ENCODE assay signal across 1 cellular context in genomic region chr20:58407201-58407873, GRCh38.
TF ChIP-seq lines count a peak whose summit lies in the region.

No MANE protein-coding gene starts in this region.

TF ChIP-seq in K562, 482 proteins besides CTCF, POLR2A, EP300 and RAD21 (continued from another document and continues in another):
- TF ChIP-seq USF1 (CRISPR knock-in tag; IDR thresholded peaks at IDR 0.05) (no peak), ARID3A (IDR thresholded peaks at IDR 0.05; ENCODE audit: borderline replicate concordance, low read depth, low read length) (peak; percentile 61; the same call in 1 of the 2 replicates), RAD51 (IDR thresholded peaks at IDR 0.05; ENCODE audit: borderline replicate concordance, low read depth) (no peak), KAT7 (CRISPR knock-in tag; IDR thresholded peaks at IDR 0.05; ENCODE audit: borderline replicate concordance) (no peak), ZNF717 (CRISPR knock-in tag; IDR thresholded peaks at IDR 0.05) (no peak), CBX3 (IDR thresholded peaks at IDR 0.05; ENCODE audit: borderline replicate concordance in 1 of 2, low read length in 2 of 2) (no peak), HNRNPH1 (optimal IDR thresholded peaks at IDR 0.05; ENCODE audit: low read depth, low read length) (no peak), TRIM25 (IDR thresholded peaks at IDR 0.05; ENCODE audit: borderline replicate concordance) (no peak), CREM (IDR thresholded peaks at IDR 0.05; ENCODE audit: low read depth) (no peak), SMARCB1 (IDR thresholded peaks at IDR 0.05; ENCODE audit: insufficient read length, low read depth) (no peak), BACH1 (tag; IDR thresholded peaks at IDR 0.05) (peak; percentile 59; the same call in 1 of the 2 replicates), DPF2 (IDR thresholded peaks at IDR 0.05) (peak; percentile 67), JUNB (CRISPR knock-in tag; conservative IDR thresholded peaks at IDR 0.05) (no peak), CXXC5 (CRISPR knock-in tag; IDR thresholded peaks at IDR 0.05) (no peak), TAF15 (IDR thresholded peaks at IDR 0.05; ENCODE audit: low read depth, low read length) (no peak), NCOA6 (IDR thresholded peaks at IDR 0.05) (no peak), IRF9 (tag; IDR thresholded peaks at IDR 0.05) (no peak), MCM7 (IDR thresholded peaks at IDR 0.05) (no peak), NBN (IDR thresholded peaks at IDR 0.05; ENCODE audit: low read depth) (no peak), ZNF384 (IDR thresholded peaks at IDR 0.05; ENCODE audit: low read depth, low read length) (peak; percentile 97), PRMT5 (CRISPR knock-in tag; IDR thresholded peaks at IDR 0.05) (no peak), MAFG (tag; conservative IDR thresholded peaks at IDR 0.05) (peak; percentile 90), TAF1 (IDR thresholded peaks at IDR 0.05; ENCODE audit: control insufficient read depth, extremely low read depth, insufficient read depth, low read length, severe bottlenecking) (no peak), MYC (IDR thresholded peaks at IDR 0.05; ENCODE audit: low read depth, low read length) (no peak), MYC (CRISPR knock-in tag; IDR thresholded peaks at IDR 0.05; ENCODE audit: borderline replicate concordance, low read depth) (no peak), CC2D1A (IDR thresholded peaks at IDR 0.05) (no peak), PHTF2 (CRISPR knock-in tag; IDR thresholded peaks at IDR 0.05) (no peak), PBX2 (CRISPR knock-in tag; IDR thresholded peaks at IDR 0.05; ENCODE audit: low read depth) (no peak), PBX2 (tag; conservative IDR thresholded peaks at IDR 0.05; ENCODE audit: low read depth) (peak; percentile 87), SMARCE1 (IDR thresholded peaks at IDR 0.05) (0 out of 2 replicates have a peak, but pooled peaks have one; percentile 19), CHD2 (IDR thresholded peaks at IDR 0.05; ENCODE audit: low read depth, low read length) (no peak), ZC3H11A (IDR thresholded peaks at IDR 0.05; ENCODE audit: low read depth, low read length) (no peak), SRSF3 (IDR thresholded peaks at IDR 0.05; ENCODE audit: insufficient read depth, low read length) (no peak), TEAD4 (IDR thresholded peaks at IDR 0.05; ENCODE audit: low read length) (no peak), TEAD4 (CRISPR knock-in tag; IDR thresholded peaks at IDR 0.05; ENCODE audit: borderline replicate concordance) (no peak), MAFK (IDR thresholded peaks at IDR 0.05; ENCODE audit: low read length) (peak; percentile 71; the same call in 1 of the 2 replicates), CLOCK (CRISPR knock-in tag; IDR thresholded peaks at IDR 0.05; ENCODE audit: borderline replicate concordance) (no peak), FOXA1 (IDR thresholded peaks at IDR 0.05; ENCODE audit: borderline replicate concordance) (no peak), ETV5 (CRISPR knock-in tag; IDR thresholded peaks at IDR 0.05; ENCODE audit: low read depth) (no peak), SAP30 (IDR thresholded peaks at IDR 0.05; ENCODE audit: borderline replicate concordance, insufficient read depth, low read depth, low read length, poor library complexity, severe bottlenecking) (no peak), USF2 (CRISPR knock-in tag; IDR thresholded peaks at IDR 0.05) (no peak), NR1H2 (CRISPR knock-in tag; IDR thresholded peaks at IDR 0.05) (no peak), ARID1B (IDR thresholded peaks at IDR 0.05) (peak; percentile 49)
- TF ChIP-seq, protein P1, sequence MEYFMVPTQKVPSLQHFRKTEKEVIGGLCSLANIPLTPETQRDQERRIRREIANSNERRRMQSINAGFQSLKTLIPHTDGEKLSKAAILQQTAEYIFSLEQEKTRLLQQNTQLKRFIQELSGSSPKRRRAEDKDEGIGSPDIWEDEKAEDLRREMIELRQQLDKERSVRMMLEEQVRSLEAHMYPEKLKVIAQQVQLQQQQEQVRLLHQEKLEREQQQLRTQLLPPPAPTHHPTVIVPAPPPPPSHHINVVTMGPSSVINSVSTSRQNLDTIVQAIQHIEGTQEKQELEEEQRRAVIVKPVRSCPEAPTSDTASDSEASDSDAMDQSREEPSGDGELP (CRISPR knock-in tag; IDR thresholded peaks at IDR 0.05; ENCODE audit: borderline replicate concordance): no peak
- TF ChIP-seq, protein P2, sequence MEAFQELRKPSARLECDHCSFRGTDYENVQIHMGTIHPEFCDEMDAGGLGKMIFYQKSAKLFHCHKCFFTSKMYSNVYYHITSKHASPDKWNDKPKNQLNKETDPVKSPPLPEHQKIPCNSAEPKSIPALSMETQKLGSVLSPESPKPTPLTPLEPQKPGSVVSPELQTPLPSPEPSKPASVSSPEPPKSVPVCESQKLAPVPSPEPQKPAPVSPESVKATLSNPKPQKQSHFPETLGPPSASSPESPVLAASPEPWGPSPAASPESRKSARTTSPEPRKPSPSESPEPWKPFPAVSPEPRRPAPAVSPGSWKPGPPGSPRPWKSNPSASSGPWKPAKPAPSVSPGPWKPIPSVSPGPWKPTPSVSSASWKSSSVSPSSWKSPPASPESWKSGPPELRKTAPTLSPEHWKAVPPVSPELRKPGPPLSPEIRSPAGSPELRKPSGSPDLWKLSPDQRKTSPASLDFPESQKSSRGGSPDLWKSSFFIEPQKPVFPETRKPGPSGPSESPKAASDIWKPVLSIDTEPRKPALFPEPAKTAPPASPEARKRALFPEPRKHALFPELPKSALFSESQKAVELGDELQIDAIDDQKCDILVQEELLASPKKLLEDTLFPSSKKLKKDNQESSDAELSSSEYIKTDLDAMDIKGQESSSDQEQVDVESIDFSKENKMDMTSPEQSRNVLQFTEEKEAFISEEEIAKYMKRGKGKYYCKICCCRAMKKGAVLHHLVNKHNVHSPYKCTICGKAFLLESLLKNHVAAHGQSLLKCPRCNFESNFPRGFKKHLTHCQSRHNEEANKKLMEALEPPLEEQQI (IDR thresholded peaks at IDR 0.05): 0 out of 2 replicates have a peak, but pooled peaks have one; percentile 36
- TF ChIP-seq, protein P3, sequence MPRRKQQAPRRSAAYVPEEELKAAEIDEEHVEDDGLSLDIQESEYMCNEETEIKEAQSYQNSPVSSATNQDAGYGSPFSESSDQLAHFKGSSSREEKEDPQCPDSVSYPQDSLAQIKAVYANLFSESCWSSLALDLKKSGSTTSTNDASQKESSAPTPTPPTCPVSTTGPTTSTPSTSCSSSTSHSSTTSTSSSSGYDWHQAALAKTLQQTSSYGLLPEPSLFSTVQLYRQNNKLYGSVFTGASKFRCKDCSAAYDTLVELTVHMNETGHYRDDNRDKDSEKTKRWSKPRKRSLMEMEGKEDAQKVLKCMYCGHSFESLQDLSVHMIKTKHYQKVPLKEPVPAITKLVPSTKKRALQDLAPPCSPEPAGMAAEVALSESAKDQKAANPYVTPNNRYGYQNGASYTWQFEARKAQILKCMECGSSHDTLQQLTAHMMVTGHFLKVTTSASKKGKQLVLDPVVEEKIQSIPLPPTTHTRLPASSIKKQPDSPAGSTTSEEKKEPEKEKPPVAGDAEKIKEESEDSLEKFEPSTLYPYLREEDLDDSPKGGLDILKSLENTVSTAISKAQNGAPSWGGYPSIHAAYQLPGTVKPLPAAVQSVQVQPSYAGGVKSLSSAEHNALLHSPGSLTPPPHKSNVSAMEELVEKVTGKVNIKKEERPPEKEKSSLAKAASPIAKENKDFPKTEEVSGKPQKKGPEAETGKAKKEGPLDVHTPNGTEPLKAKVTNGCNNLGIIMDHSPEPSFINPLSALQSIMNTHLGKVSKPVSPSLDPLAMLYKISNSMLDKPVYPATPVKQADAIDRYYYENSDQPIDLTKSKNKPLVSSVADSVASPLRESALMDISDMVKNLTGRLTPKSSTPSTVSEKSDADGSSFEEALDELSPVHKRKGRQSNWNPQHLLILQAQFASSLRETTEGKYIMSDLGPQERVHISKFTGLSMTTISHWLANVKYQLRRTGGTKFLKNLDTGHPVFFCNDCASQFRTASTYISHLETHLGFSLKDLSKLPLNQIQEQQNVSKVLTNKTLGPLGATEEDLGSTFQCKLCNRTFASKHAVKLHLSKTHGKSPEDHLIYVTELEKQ (CRISPR knock-in tag; IDR thresholded peaks at IDR 0.05): no peak
- TF ChIP-seq, protein P4, sequence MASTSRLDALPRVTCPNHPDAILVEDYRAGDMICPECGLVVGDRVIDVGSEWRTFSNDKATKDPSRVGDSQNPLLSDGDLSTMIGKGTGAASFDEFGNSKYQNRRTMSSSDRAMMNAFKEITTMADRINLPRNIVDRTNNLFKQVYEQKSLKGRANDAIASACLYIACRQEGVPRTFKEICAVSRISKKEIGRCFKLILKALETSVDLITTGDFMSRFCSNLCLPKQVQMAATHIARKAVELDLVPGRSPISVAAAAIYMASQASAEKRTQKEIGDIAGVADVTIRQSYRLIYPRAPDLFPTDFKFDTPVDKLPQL (IDR thresholded peaks at IDR 0.05; ENCODE audit: extremely low read depth, insufficient read length): no peak
